ENCODE assay signal across 12 cellular contexts in the genomic region with DNA sequence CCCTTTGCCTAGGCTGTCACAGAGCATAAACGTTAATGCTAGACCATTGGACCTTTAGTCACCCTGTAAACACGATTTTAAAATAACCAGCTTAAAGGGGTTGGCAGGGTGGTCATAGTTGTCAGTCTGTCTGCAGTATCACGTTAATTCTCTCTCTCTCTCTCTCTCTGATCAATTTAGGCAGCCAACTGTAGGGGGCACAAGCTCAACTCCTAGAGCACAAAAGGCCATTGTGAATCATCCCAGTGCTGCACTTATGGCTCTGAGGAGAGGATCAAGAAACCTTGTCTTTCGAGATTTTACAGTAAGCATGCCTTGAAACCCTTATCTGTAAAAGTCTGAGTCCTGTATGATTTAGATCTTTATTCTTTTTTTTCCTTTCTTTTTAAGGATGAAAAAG.
DNase-seq lines count a peak whose midpoint lies in the region; ATAC-seq and TF ChIP-seq lines count a peak whose summit lies in the region.
"Had no signal": no experiment of that assay in that cellular context is flagged by ENCODE, and none has a peak within 500 bp of the region (broad histone marks: within the 10 kb centered on the region; RNA-seq: fewer than 3 reads in every experiment).

No MANE protein-coding gene starts in this region.

- no peaks in the 10 kb centered on the region for H4K20me1 ChIP-seq in H9 (ENCODE audit: control insufficient read depth, insufficient read depth, insufficient read length)

- no peaks in the 10 kb centered on the region for H3K79me2 ChIP-seq in H9 (ENCODE audit: insufficient read depth, low read length)

- H3K4me1 Mint-ChIP-seq in H9: peaks cover 4 to 5% of the 10 kb centered on the region in 2 experiments

- H3K4me3 ChIP-seq in AG10803 (ENCODE audit: low read length) (no peak overlapping the region), astrocyte of the cerebellum (ENCODE audit: low read depth, low read length) (no peak overlapping the region), iPS DF 6.9 (ENCODE audit: low read length) (no peak overlapping the region)

- H2BK5ac ChIP-seq in H9 (ENCODE audit: insufficient read length, low read length): no peak overlapping the region

- H3K27ac Mint-ChIP-seq in H9: 0 out of 7 replicates have a peak overlapping the region, but pooled peaks of 1 of the 3 experiments have one; percentile 44

- no peaks in the 10 kb centered on the region for H3K23me2 ChIP-seq in H9 (ENCODE audit: insufficient read length, low read depth, low read length, poor library complexity, severe bottlenecking)

- no peak overlapping the region for H2BK15ac ChIP-seq in H9 (ENCODE audit: low read depth, low read length)

- no peak overlapping the region for H4K91ac ChIP-seq in H9 (ENCODE audit: insufficient read length, low read depth, low read length)

- no peak overlapping the region for H3K4me3 Mint-ChIP-seq in H9
- H3K4me3 Mint-ChIP-seq: natural killer cell had no signal

- no peak overlapping the region for H3K4ac ChIP-seq in H9 (ENCODE audit: low read depth, low read length)

- H3K4me2 ChIP-seq in H9 (ENCODE audit: insufficient read depth, insufficient read length, low read length): no peak overlapping the region

- H3K9ac ChIP-seq in H9 (ENCODE audit: extremely low read depth, insufficient read length, low read length): no peak overlapping the region

- no peak overlapping the region for H2BK12ac ChIP-seq in H9 (ENCODE audit: insufficient read length, low read depth, low read length)

- H3K23ac ChIP-seq in H9 (ENCODE audit: insufficient read length, low read depth, low read length): no peak overlapping the region

- no peak overlapping the region for H3K14ac ChIP-seq in H9 (ENCODE audit: insufficient read depth, low read length)

- no peak overlapping the region for H3T11ph ChIP-seq in H9 (ENCODE audit: low read length)

- no peak overlapping the region for H2BK120ac ChIP-seq in H9 (ENCODE audit: low read depth, low read length, poor library complexity, severe bottlenecking)

- no peaks in the 10 kb centered on the region for H3K9me3 ChIP-seq in H9 (ENCODE audit: control insufficient read depth, low read depth, low read length)
- H3K9me3 ChIP-seq in iPS DF 6.9 (ENCODE audit: control insufficient read depth, insufficient read depth, low read length): no peaks in the 10 kb centered on the region

- H2AK5ac ChIP-seq in H9 (ENCODE audit: insufficient read length, low read length): no peak overlapping the region

- H3K36me3 ChIP-seq in iPS DF 6.9 (ENCODE audit: control insufficient read depth, insufficient read depth, low read length): peaks cover 5% of the 10 kb centered on the region; the same call in 1 of the 2 replicates

- no peak overlapping the region for H4K5ac ChIP-seq in H9 (ENCODE audit: insufficient read length, low read depth, low read length)

- H3K4me1 ChIP-seq in H9 (ENCODE audit: insufficient read depth, low read length) (no peaks in the 10 kb centered on the region; the same call in 1 of the 2 replicates), iPS DF 6.9 (ENCODE audit: control insufficient read depth, insufficient read depth, low read length) (no peaks in the 10 kb centered on the region)

- no peak overlapping the region for H3K56ac ChIP-seq in H9 (ENCODE audit: insufficient read length, low read depth, low read length)

- H3K27me3 ChIP-seq in H9 (ENCODE audit: insufficient read depth, low read length): no peaks in the 10 kb centered on the region
- H3K27me3 ChIP-seq in iPS DF 6.9 (ENCODE audit: control insufficient read depth, insufficient read depth, low read length): no peaks in the 10 kb centered on the region

- no peaks in the 10 kb centered on the region for H3K79me1 ChIP-seq in H9 (ENCODE audit: insufficient read depth, low read depth, low read length, poor library complexity, severe bottlenecking)

- H4K8ac ChIP-seq in H9 (replicated peaks; ENCODE audit: insufficient read length, low read depth, low read length): no peak overlapping the region

- in situ Hi-C loops in astrocyte of the cerebellum (cut with HindIII; ENCODE audit: low sequenced_read_pairs): no loop called here

- no peak overlapping the region for H2AFZ ChIP-seq in H9 (ENCODE audit: low read length)

- no peak overlapping the region for H3K18ac ChIP-seq in H9 (ENCODE audit: insufficient read length, low read depth, low read length)

- peaks cover 31 to 54% (median 49%) of the 10 kb centered on the region in 3 experiments for H3K36me3 Mint-ChIP-seq in H9 (ENCODE audit: insufficient read depth in 1 of 3, low read depth in 3 of 3)
- H3K36me3 Mint-ChIP-seq: natural killer cell had no signal

- ATAC-seq in GM21515 (IDR thresholded peaks at IDR 0.05; ENCODE audit: unreplicated experiment) (no peak), HG03565 (IDR thresholded peaks at IDR 0.05; ENCODE audit: unreplicated experiment) (no peak), HG03571 (IDR thresholded peaks at IDR 0.05; ENCODE audit: unreplicated experiment) (no peak)
- ATAC-seq: natural killer cell had no signal

- TF ChIP-seq CTCF in AG10803 (conservative IDR thresholded peaks at IDR 0.05; ENCODE audit: low read length): peak; percentile 31
- peak; percentile 65 for TF ChIP-seq CTCF in H9 (conservative IDR thresholded peaks at IDR 0.05)
- TF ChIP-seq CTCF in astrocyte of the cerebellum (IDR thresholded peaks at IDR 0.05; ENCODE audit: low read depth, low read length, missing control alignments): peak; percentile 26

- no peaks in the 10 kb centered on the region for H3K27me3 Mint-ChIP-seq in H9 (ENCODE audit: low read depth)

- H2BK20ac ChIP-seq in H9 (ENCODE audit: low read depth, low read length, poor library complexity, severe bottlenecking): no peak overlapping the region

- no CpG with 5 or more reads among the region's 4 CpGs for WGBS in H9 (ENCODE audit: extremely low coverage, insufficient read length, low lambda C conversion rate)
- WGBS in iPS DF 6.9 (ENCODE audit: insufficient coverage, insufficient read length): no CpG with 5 or more reads among the region's 4 CpGs

- H3K9me3 Mint-ChIP-seq in H9: no peaks in the 10 kb centered on the region
- H3K9me3 Mint-ChIP-seq: natural killer cell had no signal

- DNase-seq in AG10803 (ENCODE audit: low read depth): peak; percentile 13
- DNase-seq in H9: peak; percentile 53
- DNase-seq in astrocyte of the cerebellum (ENCODE audit: low read depth): no peak
- DNase-seq in iPS DF 6.9 (ENCODE audit: low read depth, low spot score): peak; percentile 35
- DNase-seq in NOMO-1 treated with DMSO at 0.1 percent for 48 hours (lab: John Stamatoyannopoulos, UW; ENCODE audit: unreplicated experiment): no peak
- DNase-seq: DMS79; natural killer cell; NCI-H510A; stimulated activated CD4-positive, alpha-beta T cell treated with anti-CD3 and anti-CD28 coated beads, Interleukin-4, amount 100 ng/mL, for 1 hour had no signal

- H3K27ac ChIP-seq in H9 (ENCODE audit: insufficient read length, low read depth, low read length) (no peak overlapping the region), iPS DF 6.9 (ENCODE audit: low read length) (no peak overlapping the region)

Comparison
In these comparisons a context has a peak if more than half of its experiments do, and no peak if none do; other contexts are left out.
1. DNase-seq: peak in AG10803 (single experiment), H9 (single experiment) and iPS DF 6.9 (single experiment); none in astrocyte of the cerebellum (single experiment) and NOMO-1 treated with DMSO at 0.1 percent for 48 hours (single experiment).
2. Peak in every context shown above with its lines, with median percentiles within 50 percentile points of each other: CTCF ChIP-seq.